Comparison of ENCODE assay signal across 8 cellular contexts in the genomic region with DNA sequence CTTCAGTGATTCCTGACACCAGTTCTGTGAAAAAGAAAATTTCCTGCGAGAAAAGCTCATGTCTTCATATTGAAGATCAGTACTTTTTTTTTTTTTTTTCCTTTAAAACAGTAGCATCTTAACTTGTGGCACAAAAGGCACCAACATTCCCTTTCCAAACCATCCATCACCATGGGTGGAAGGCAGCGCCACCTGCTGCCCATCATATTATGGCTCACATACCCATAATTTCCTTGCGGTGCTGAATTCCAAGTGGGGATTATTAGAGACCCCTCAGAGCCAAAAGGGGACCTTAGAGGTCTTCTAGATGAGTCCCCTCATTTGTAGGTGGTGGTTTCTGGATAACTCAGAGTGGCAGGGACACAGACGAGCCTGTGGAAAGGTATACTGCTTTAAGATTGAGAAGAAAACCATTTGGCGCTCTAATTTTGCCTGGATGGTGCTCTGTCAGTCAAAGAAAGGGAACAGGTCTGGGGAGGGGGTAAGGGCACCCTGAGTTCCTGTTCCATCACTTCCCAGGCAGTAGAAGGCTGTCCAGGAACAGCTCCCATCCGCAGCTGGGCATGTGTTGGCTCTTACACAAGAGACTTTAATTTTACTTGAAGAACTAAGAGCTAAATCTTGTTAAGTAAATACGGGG. TPM values are rescaled to one million over a fixed set of nuclear protein-coding genes. Genes with fewer than 3 reads are reported as not detected.
DNase-seq lines count a peak whose midpoint lies in the region; ATAC-seq, FAIRE-seq and TF ChIP-seq lines count a peak whose summit lies in the region.

No MANE protein-coding gene starts in this region.

- 49 to 51% methylated on average over 7 of the region's 7 CpGs for WGBS in esophagus squamous epithelium, 2 donors

- H3K4me1 ChIP-seq in esophagus squamous epithelium (peaks cover 4 to 10% (median 7%) of the 10 kb centered on the region in 3 donors), neutrophil (ENCODE audit: control insufficient read depth in 1 of 2, insufficient read depth in 1 of 2, low read depth in 1 of 2, low read length in 1 of 2) (peaks cover 11 to 23% of the 10 kb centered on the region in 2 experiments)

- H3K36me3 ChIP-seq in esophagus squamous epithelium: peaks cover 5 to 51% (median 19%) of the 10 kb centered on the region in 3 donors
- no peaks in the 10 kb centered on the region for H3K36me3 ChIP-seq in neutrophil

- intact Hi-C loops in esophagus squamous epithelium (cut with DNase I): no loop called here

- peak; percentile 83 for DNase-seq in DMS 273 (lab: John Stamatoyannopoulos, UW; ENCODE audit: unreplicated experiment)
- no peak for DNase-seq in DMS 273 treated with DMSO at 0.1 percent for 48 hours (lab: John Stamatoyannopoulos, UW)
- peak; percentile 39 for DNase-seq in MV-4-11 (lab: John Stamatoyannopoulos, UW)
- peak; percentile 36 to 57 for DNase-seq in activated CD4-positive, alpha-beta T cell treated with anti-CD3 and anti-CD28 coated beads, Interleukin-2, amount 50 U/mL, for 4 hours
- DNase-seq in esophagus squamous epithelium (lab: John Stamatoyannopoulos, UW): no peak
- DNase-seq in RCC 7860 (ENCODE audit: low spot score): no peak

- H3K27me3 ChIP-seq in esophagus squamous epithelium (no peaks in the 10 kb centered on the region), neutrophil (no peaks in the 10 kb centered on the region)

- no peak overlapping the region for H3K4me3 ChIP-seq in esophagus squamous epithelium
- H3K4me3 ChIP-seq in neutrophil (ENCODE audit: low read depth in 1 of 2, low read length in 1 of 2): no peak overlapping the region

- peak overlapping the region in 2 of 4 donors; percentile 11 to 56 for H3K27ac ChIP-seq in esophagus squamous epithelium
- no peak overlapping the region for H3K27ac ChIP-seq in neutrophil

- H3K9me3 ChIP-seq in esophagus squamous epithelium (no peaks in the 10 kb centered on the region), neutrophil (no peaks in the 10 kb centered on the region)

- no peak for ATAC-seq in GM21367 (IDR thresholded peaks at IDR 0.05; ENCODE audit: unreplicated experiment)

- FAIRE-seq in RCC 7860 (lab: Jason Lieb, UNC): no peak

- TF ChIP-seq POLR2A in esophagus squamous epithelium (IDR thresholded peaks at IDR 0.05): no peak

- TF ChIP-seq CTCF in esophagus squamous epithelium (IDR thresholded peaks at IDR 0.05): peak; percentile 61 to 85 (median 71)
- TF ChIP-seq CTCF in neutrophil (IDR thresholded peaks at IDR 0.05): peak; percentile 71

RNA-seq across cellular contexts. Expression of a gene that starts 7.9 kb away (rescaled TPM):
- total RNA-seq in esophagus squamous epithelium: under 1 TPM in 1 of 4 donors, not detected in 3; 0.49 TPM

RNA-seq across cellular contexts. Expression of a gene that starts 12.2 kb away (rescaled TPM):
- total RNA-seq in esophagus squamous epithelium: 10 to 100 TPM; 33.7 to 58.4 (median 36.8) TPM

RNA-seq across cellular contexts. Expression of a gene that starts 13.7 kb away (rescaled TPM):
- under 1 TPM in 1 of 4 donors, not detected in 3; 0.13 TPM for total RNA-seq in esophagus squamous epithelium

Comparison
In these comparisons a context has a peak if more than half of its experiments do, and no peak if none do; other contexts are left out.
1. DNase-seq: peak in DMS 273 (single experiment), MV-4-11 (single experiment) and activated CD4-positive, alpha-beta T cell treated with anti-CD3 and anti-CD28 coated beads, Interleukin-2, amount 50 U/mL, for 4 hours (2 of 2); none in DMS 273 treated with DMSO at 0.1 percent for 48 hours (single experiment), esophagus squamous epithelium (single experiment) and RCC 7860 (single experiment).